Comparison of ENCODE assay signal across 18 cellular contexts in genomic region chr6:33993653-33994052, GRCh38.
"Had no signal": no experiment of that assay in that cellular context is flagged by ENCODE, and none has a peak within 500 bp of the region (broad histone marks: within the 10 kb centered on the region; RNA-seq: fewer than 3 reads in every experiment).

No MANE protein-coding gene starts in this region.

- H3K4me1 ChIP-seq: right atrium auricular region, SJSA1 had no signal

- H3K4me3 Mint-ChIP-seq: activated naive CD8-positive, alpha-beta T cell; activated T-cell treated with anti-CD3 and anti-CD28 coated beads, Interleukin-2, amount 50 U/mL, for 72 hours; mesothelial cell of epicardium; natural killer cell treated with Interleukin-12 subunit alpha and Interleukin-12 subunit beta and Interleukin-15 and Interleukin-18, amount 100 ng/mL, for 72 hours; stimulated activated memory B cell treated with anti-CD40 and anti-IgM and Interleukin-4, amounts not matched to agents 10 μg/mL and 1 μg/mL and 100 μg/mL, for 72 hours had no signal

- H3K9me3 Mint-ChIP-seq: activated T-cell treated with anti-CD3 and anti-CD28 coated beads, Interleukin-2, amount 50 U/mL, for 72 hours; natural killer cell treated with Interleukin-12 subunit alpha and Interleukin-12 subunit beta and Interleukin-15 and Interleukin-18, amount 100 ng/mL, for 72 hours had no signal

- H3K4me1 Mint-ChIP-seq: mesothelial cell of epicardium; stimulated activated memory B cell treated with anti-CD40 and anti-IgM and Interleukin-4, amounts not matched to agents 10 μg/mL and 1 μg/mL and 100 μg/mL, for 72 hours had no signal

- H3K4me3 ChIP-seq: cardiac muscle cell, hepatocyte, lung, right atrium auricular region, SJSA1, skin epidermis had no signal

- H3K27ac ChIP-seq: cardiac muscle cell, hepatocyte, right atrium auricular region, SJSA1, skin epidermis had no signal

- H3K27me3 ChIP-seq: cardiac muscle cell, hepatocyte, right atrium auricular region had no signal

- H3K9me3 ChIP-seq: right atrium auricular region, SJSA1 had no signal

- H3K27ac Mint-ChIP-seq: activated T-cell treated with anti-CD3 and anti-CD28 coated beads, Interleukin-2, amount 50 U/mL, for 72 hours; mesothelial cell of epicardium; natural killer cell treated with Interleukin-12 subunit alpha and Interleukin-12 subunit beta and Interleukin-15 and Interleukin-18, amount 100 ng/mL, for 72 hours; progenitor cell of endocrine pancreas; stimulated activated memory B cell treated with anti-CD40 and anti-IgM and Interleukin-4, amounts not matched to agents 10 μg/mL and 1 μg/mL and 100 μg/mL, for 72 hours had no signal

- H3K36me3 Mint-ChIP-seq: mesothelial cell of epicardium had no signal

- DNase-seq: activated CD4-positive, CD25-positive, alpha-beta regulatory T cell; activated gamma-delta T cell treated with Interleukin-2 at 50 U/mL for 16 hours; activated T-cell treated with anti-CD3 and anti-CD28 coated beads, Interleukin-2, amount 50 U/mL, for 72 hours; foreskin fibroblast; stimulated activated CD4-positive, alpha-beta T cell treated with anti-CD3 and anti-CD28 coated beads, Interleukin-15, amount 100 ng/mL, for 24 hours; stimulated activated CD4-positive, alpha-beta T cell treated with anti-CD3 and anti-CD28 coated beads, Interleukin-4, amount 100 ng/mL, for 1 hour; SW 1271 had no signal

- ATAC-seq: activated T-cell treated with anti-CD3 and anti-CD28 coated beads, Interleukin-2, amount 50 U/mL, for 72 hours; natural killer cell treated with Interleukin-12 subunit alpha and Interleukin-12 subunit beta and Interleukin-15 and Interleukin-18, amount 100 ng/mL, for 72 hours; stimulated activated memory B cell treated with anti-CD40 and anti-IgM and Interleukin-4, amounts not matched to agents 10 μg/mL and 1 μg/mL and 100 μg/mL, for 72 hours had no signal

- H3K27me3 Mint-ChIP-seq: activated naive CD8-positive, alpha-beta T cell had no signal

- H3K36me3 ChIP-seq: cardiac muscle cell, right atrium auricular region, SJSA1 had no signal
